In genomic region chr6:88725111-88725711, GRCh38 we compare ENCODE assay signal across 9 cellular contexts.
DNase-seq lines count a peak whose midpoint lies in the region; ATAC-seq and TF ChIP-seq lines count a peak whose summit lies in the region.
"Had no signal": no experiment of that assay in that cellular context is flagged by ENCODE, and none has a peak within 500 bp of the region (broad histone marks: within the 10 kb centered on the region; RNA-seq: fewer than 3 reads in every experiment).

No MANE protein-coding gene starts in this region.

- peak overlapping the region; percentile 91 for H3K27ac Mint-ChIP-seq in endothelial cell (ENCODE audit: unreplicated experiment)
- H3K27ac Mint-ChIP-seq: dendritic cell treated with granulocyte-macrophage colony-stimulating factor and Interleukin-4, amounts not matched to agents 40 ng/mL and 50 ng/mL, for 4 days had no signal

- TF ChIP-seq CTCF in endothelial cell (IDR thresholded peaks at IDR 0.05; ENCODE audit: unreplicated experiment): peak; percentile 73

- in situ Hi-C loops in G401 (cut with HindIII; ENCODE audit: low sequenced_read_pairs): no loop called here

- peaks cover 51% of the 10 kb centered on the region for H3K4me1 Mint-ChIP-seq in endothelial cell (ENCODE audit: unreplicated experiment)

- no peaks in the 10 kb centered on the region for H3K9me3 Mint-ChIP-seq in endothelial cell (ENCODE audit: unreplicated experiment)
- H3K9me3 Mint-ChIP-seq: dendritic cell treated with granulocyte-macrophage colony-stimulating factor and Interleukin-4, amounts not matched to agents 40 ng/mL and 50 ng/mL, for 4 days had no signal

- peak; percentile 20 for DNase-seq in ELR (ENCODE audit: low read depth)
- peak; percentile 67 for DNase-seq in LHCN-M2 (ENCODE audit: low read depth)
- peak; percentile 62 for DNase-seq in endothelial cell (ENCODE audit: low spot score)
- peak; percentile 74 for DNase-seq in posterior vena cava (ENCODE audit: low spot score)
- DNase-seq in mucosa of gallbladder (ENCODE audit: low spot score): no peak
- no peak for DNase-seq in inferior parietal cortex (ENCODE audit: extremely low spot score)
- DNase-seq in G401 (ENCODE audit: low spot score): no peak

- peaks cover 8% of the 10 kb centered on the region for H3K27me3 Mint-ChIP-seq in endothelial cell (ENCODE audit: unreplicated experiment)
- H3K27me3 Mint-ChIP-seq: dendritic cell treated with granulocyte-macrophage colony-stimulating factor and Interleukin-4, amounts not matched to agents 40 ng/mL and 50 ng/mL, for 4 days had no signal

- intact Hi-C loops in posterior vena cava (cut with DNase I): no loop called here

- no peak overlapping the region for H3K4me3 Mint-ChIP-seq in endothelial cell (ENCODE audit: unreplicated experiment)
- H3K4me3 Mint-ChIP-seq: dendritic cell treated with granulocyte-macrophage colony-stimulating factor and Interleukin-4, amounts not matched to agents 40 ng/mL and 50 ng/mL, for 4 days had no signal

- no peak for ATAC-seq in HG02798 (IDR thresholded peaks at IDR 0.05; ENCODE audit: poor library complexity, unreplicated experiment)

- peaks cover 4% of the 10 kb centered on the region for H3K36me3 Mint-ChIP-seq in endothelial cell (ENCODE audit: low read depth, unreplicated experiment)

Comparison
In these comparisons a context has a peak if more than half of its experiments do, and no peak if none do; other contexts are left out.
1. DNase-seq: peak in ELR (single experiment), LHCN-M2 (single experiment), endothelial cell (single experiment) and posterior vena cava (single experiment); none in mucosa of gallbladder (single experiment), inferior parietal cortex (single experiment) and G401 (single experiment).